Comparison of ENCODE assay signal across 1 cellular context in the genomic region with DNA sequence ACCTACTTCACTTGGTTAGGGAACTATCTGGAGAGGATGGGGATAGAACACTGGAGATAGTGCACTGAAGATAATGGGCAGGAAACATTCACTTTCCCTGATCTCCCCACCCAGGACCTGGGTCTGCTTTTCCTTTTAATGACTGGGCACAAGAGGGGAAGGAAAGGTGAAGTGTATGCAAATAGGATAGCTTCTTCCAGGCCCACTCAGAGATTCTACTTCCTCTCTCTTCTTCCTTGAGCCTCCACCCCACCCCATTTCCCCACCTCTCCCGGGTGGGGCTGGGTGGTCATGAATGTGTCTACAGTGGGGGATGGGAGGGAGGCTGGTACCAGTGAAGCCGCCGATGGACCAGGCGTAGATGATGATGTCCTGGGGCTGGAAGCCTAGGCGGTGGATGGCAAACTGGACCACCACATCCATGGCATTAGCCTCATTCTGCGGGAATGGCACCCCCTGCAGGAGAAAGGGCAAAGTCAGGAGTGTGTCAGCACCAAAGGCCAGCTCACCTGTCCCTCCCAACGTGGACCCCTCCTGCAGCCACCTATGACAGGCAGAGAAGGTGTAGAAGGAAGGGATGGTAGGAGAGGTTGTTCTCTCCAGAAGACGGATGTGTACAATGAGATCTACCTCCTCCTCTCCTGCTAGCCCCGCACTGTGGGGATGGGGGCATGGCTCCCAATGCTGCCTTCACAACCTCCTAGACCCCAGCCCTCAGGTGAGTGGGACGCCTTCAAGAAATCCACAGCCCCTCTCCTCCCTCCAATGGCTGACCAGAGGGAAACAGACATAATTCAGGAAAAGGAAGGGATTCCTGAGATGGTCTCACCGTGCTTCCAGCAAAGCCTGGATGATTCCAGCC.
TF ChIP-seq lines count a peak whose summit lies in the region.

No MANE protein-coding gene starts in this region.

TF ChIP-seq in K562, 482 proteins besides CTCF, POLR2A, EP300 and RAD21 (continued from another document):
- TF ChIP-seq ATF2 (CRISPR knock-in tag; IDR thresholded peaks at IDR 0.05): no peak
- peak in 1 of 2 experiments; percentile 29; a peak in 1 of 4 replicates for TF ChIP-seq MAZ (CRISPR knock-in tag; conservative IDR thresholded peaks at IDR 0.05 in 1 of 2, IDR thresholded peaks at IDR 0.05 in 1 of 2)
- TF ChIP-seq ZNF12 (CRISPR knock-in tag; IDR thresholded peaks at IDR 0.05): no peak
- TF ChIP-seq CC2D1A (IDR thresholded peaks at IDR 0.05): no peak
- TF ChIP-seq, protein P1, sequence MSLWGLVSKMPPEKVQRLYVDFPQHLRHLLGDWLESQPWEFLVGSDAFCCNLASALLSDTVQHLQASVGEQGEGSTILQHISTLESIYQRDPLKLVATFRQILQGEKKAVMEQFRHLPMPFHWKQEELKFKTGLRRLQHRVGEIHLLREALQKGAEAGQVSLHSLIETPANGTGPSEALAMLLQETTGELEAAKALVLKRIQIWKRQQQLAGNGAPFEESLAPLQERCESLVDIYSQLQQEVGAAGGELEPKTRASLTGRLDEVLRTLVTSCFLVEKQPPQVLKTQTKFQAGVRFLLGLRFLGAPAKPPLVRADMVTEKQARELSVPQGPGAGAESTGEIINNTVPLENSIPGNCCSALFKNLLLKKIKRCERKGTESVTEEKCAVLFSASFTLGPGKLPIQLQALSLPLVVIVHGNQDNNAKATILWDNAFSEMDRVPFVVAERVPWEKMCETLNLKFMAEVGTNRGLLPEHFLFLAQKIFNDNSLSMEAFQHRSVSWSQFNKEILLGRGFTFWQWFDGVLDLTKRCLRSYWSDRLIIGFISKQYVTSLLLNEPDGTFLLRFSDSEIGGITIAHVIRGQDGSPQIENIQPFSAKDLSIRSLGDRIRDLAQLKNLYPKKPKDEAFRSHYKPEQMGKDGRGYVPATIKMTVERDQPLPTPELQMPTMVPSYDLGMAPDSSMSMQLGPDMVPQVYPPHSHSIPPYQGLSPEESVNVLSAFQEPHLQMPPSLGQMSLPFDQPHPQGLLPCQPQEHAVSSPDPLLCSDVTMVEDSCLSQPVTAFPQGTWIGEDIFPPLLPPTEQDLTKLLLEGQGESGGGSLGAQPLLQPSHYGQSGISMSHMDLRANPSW (CRISPR knock-in tag; IDR thresholded peaks at IDR 0.05): peak; percentile 19
- no peak for TF ChIP-seq GTF2A2 (tag; IDR thresholded peaks at IDR 0.05)
